In genomic region chr1:213249395-213249794, GRCh38 we compare ENCODE assay signal across 36 cellular contexts.
DNase-seq lines count a peak whose midpoint lies in the region; ATAC-seq, FAIRE-seq and TF ChIP-seq lines count a peak whose summit lies in the region.
"Had no signal": no experiment of that assay in that cellular context is flagged by ENCODE, and none has a peak within 500 bp of the region (broad histone marks: within the 10 kb centered on the region; RNA-seq: fewer than 3 reads in every experiment).

No MANE protein-coding gene starts in this region.

- H3K4me1 Mint-ChIP-seq in WTC11, result peaks cover 27% of the 10 kb centered on the region
- H3K4me1 Mint-ChIP-seq in activated T-helper 1 cell treated with anti-CD3 and anti-CD28 coated beads, Interleukin-12 subunit alpha, Interleukin-12 subunit beta, Interleukin-2, Interleukin-4 antibody, amounts not matched to agents 30 ng/mL and 10 ng/mL and 1 ng/mL, durations not matched to agents 14 hours and 24 hours and 36 hours (ENCODE audit: low read depth), result no peaks in the 10 kb centered on the region
- H3K4me1 Mint-ChIP-seq: B cell; CD4-positive, alpha-beta memory T cell; CD8-positive, alpha-beta memory T cell had no signal

- H3K9me2 ChIP-seq in neural cell (ENCODE audit: insufficient read depth, low read length), result no peaks in the 10 kb centered on the region

- no TSS peak for BruUV-seq in K562 (replicated peaks; lab: Mats Ljungman, UMichigan)

- no peaks in the 10 kb centered on the region for H3K9me3 Mint-ChIP-seq in WTC11
- H3K9me3 Mint-ChIP-seq in activated T-helper 1 cell treated with anti-CD3 and anti-CD28 coated beads, Interleukin-12 subunit alpha, Interleukin-12 subunit beta, Interleukin-2, Interleukin-4 antibody, amounts not matched to agents 30 ng/mL and 10 ng/mL and 1 ng/mL, durations not matched to agents 14 hours and 24 hours and 36 hours, result no peaks in the 10 kb centered on the region
- H3K9me3 Mint-ChIP-seq: CD14-positive monocyte; CD4-positive, alpha-beta memory T cell; CD4-positive, alpha-beta T cell; CD4-positive, CD25-positive, alpha-beta regulatory T cell; CD8-positive, alpha-beta memory T cell; CD8-positive, alpha-beta T cell had no signal

- H3K79me1 ChIP-seq in neuronal stem cell (ENCODE audit: low read depth, low read length), result no peaks in the 10 kb centered on the region

- no peaks in the 10 kb centered on the region for H3K36me3 Mint-ChIP-seq in WTC11
- H3K36me3 Mint-ChIP-seq in activated T-helper 1 cell treated with anti-CD3 and anti-CD28 coated beads, Interleukin-12 subunit alpha, Interleukin-12 subunit beta, Interleukin-2, Interleukin-4 antibody, amounts not matched to agents 30 ng/mL and 10 ng/mL and 1 ng/mL, durations not matched to agents 14 hours and 24 hours and 36 hours (ENCODE audit: low read depth), result no peaks in the 10 kb centered on the region

- no peaks in the 10 kb centered on the region for H3K79me2 ChIP-seq in K562 (ENCODE audit: control insufficient read depth, insufficient read depth, low read length)
- H3K79me2 ChIP-seq in neural cell (replicated peaks; ENCODE audit: insufficient read depth, low read length), result no peaks in the 10 kb centered on the region

- no peak overlapping the region for H2BK5ac ChIP-seq in neuronal stem cell (ENCODE audit: low read length)

- intact Hi-C loops in K562 (cut with micrococcal nuclease), result no loop called here
- intact Hi-C loops in activated T-helper 1 cell treated with anti-CD3 and anti-CD28 coated beads, Interleukin-12 subunit alpha, Interleukin-12 subunit beta, Interleukin-2, Interleukin-4 antibody, amounts not matched to agents 30 ng/mL and 10 ng/mL and 1 ng/mL, durations not matched to agents 14 hours and 24 hours and 36 hours (cut with micrococcal nuclease), result no loop called here

- H4K20me1 ChIP-seq in K562 (replicated peaks; ENCODE audit: control insufficient read depth, insufficient read depth, low read length) (no peaks in the 10 kb centered on the region), neural cell (ENCODE audit: insufficient read depth) (no peaks in the 10 kb centered on the region)
- H4K20me1 ChIP-seq: BLaER1; BLaER1 treated with 17β-estradiol and CSF1 and Interleukin-3, amounts not matched to agents 10 nM and 100 nM had no signal

- no peak overlapping the region for H3K18ac ChIP-seq in neuronal stem cell (ENCODE audit: low read length)

- H3K9me1 ChIP-seq in K562 (ENCODE audit: control insufficient read depth, insufficient read depth, low read length), result no peaks in the 10 kb centered on the region

- ATAC-seq in WTC11 (no peak), K562 (no peak)
- ATAC-seq: A549; CD8-positive, alpha-beta T cell had no signal

- H3K36me3 ChIP-seq in K562 (ENCODE audit: control insufficient read depth, insufficient read depth, low read length) (peaks cover 17% of the 10 kb centered on the region; the same call in 2 of the 3 replicates), neural cell (ENCODE audit: insufficient read depth, low read length) (no peaks in the 10 kb centered on the region), neuronal stem cell (replicated peaks in 1 of 2; ENCODE audit: control insufficient read depth in 2 of 2, insufficient read depth in 2 of 2, low read length in 2 of 2) (no peaks in the 10 kb centered on the region)
- H3K36me3 ChIP-seq: BE2C, BLaER1 had no signal

- POLR2A ChIA-PET in WTC11 (lab: Charles Lee), result no interaction called here
- POLR2A ChIA-PET in K562 (lab: Yijun Ruan, JAX), result interaction anchor here (1.1 to 1.3 kb wide), 2 partner anchors 8 to 11 kb away, joined by 3 read pairs; no protein-coding TSS in a partner anchor

- H3K14ac ChIP-seq in neuronal stem cell (ENCODE audit: low read length), result no peak overlapping the region

- H3K27ac Mint-ChIP-seq in WTC11, result peak overlapping the region; percentile 15; the same call in 1 of the 2 replicates
- no peak overlapping the region for H3K27ac Mint-ChIP-seq in activated T-helper 1 cell treated with anti-CD3 and anti-CD28 coated beads, Interleukin-12 subunit alpha, Interleukin-12 subunit beta, Interleukin-2, Interleukin-4 antibody, amounts not matched to agents 30 ng/mL and 10 ng/mL and 1 ng/mL, durations not matched to agents 14 hours and 24 hours and 36 hours
- H3K27ac Mint-ChIP-seq: B cell; CD14-positive monocyte; CD4-positive, alpha-beta T cell; CD4-positive, CD25-positive, alpha-beta regulatory T cell; CD8-positive, alpha-beta memory T cell; CD8-positive, alpha-beta T cell had no signal

- no peak overlapping the region for H4K8ac ChIP-seq in neuronal stem cell (ENCODE audit: low read depth, low read length)

- H3K4me2 ChIP-seq in K562 (ENCODE audit: insufficient read depth, low read length) (no peak overlapping the region), neural cell (ENCODE audit: low read length) (no peak overlapping the region), neuronal stem cell (ENCODE audit: insufficient read depth, low read length, poor library complexity, severe bottlenecking) (no peak overlapping the region)
- H3K4me2 ChIP-seq: A549; BLaER1; BLaER1 treated with 17β-estradiol and CSF1 and Interleukin-3, amounts not matched to agents 10 nM and 100 nM had no signal

- FAIRE-seq in K562 (lab: Jason Lieb, UNC), result no peak
- FAIRE-seq: A204.1, A549 had no signal

- no peak for TF ChIP-seq CTCF in WTC11 (IDR thresholded peaks at IDR 0.05)
- no peak for TF ChIP-seq CTCF in K562 (IDR thresholded peaks at IDR 0.05 in 2 of 3, conservative IDR thresholded peaks at IDR 0.05 in 1 of 3; ENCODE audit: insufficient read depth in 2 of 3, low read depth in 1 of 3, low read length in 3 of 3)
- no peak for TF ChIP-seq CTCF in neural cell (IDR thresholded peaks at IDR 0.05; ENCODE audit: poor library complexity, severe bottlenecking)

- H2BK120ac ChIP-seq in neuronal stem cell (ENCODE audit: low read depth, low read length), result no peak overlapping the region

- TF ChIP-seq EP300 in K562 (IDR thresholded peaks at IDR 0.05; ENCODE audit: low read length) (no peak), neural cell (conservative IDR thresholded peaks at IDR 0.05; ENCODE audit: poor library complexity, severe bottlenecking) (peak; percentile 79)

- TF ChIP-seq RAD21 in K562 (CRISPR knock-in tag; conservative IDR thresholded peaks at IDR 0.05 in 1 of 2, IDR thresholded peaks at IDR 0.05 in 1 of 2) (no peak), neural cell (conservative IDR thresholded peaks at IDR 0.05) (no peak)

- H3K27ac ChIP-seq in K562 (ENCODE audit: extremely low read depth, low read depth, low read length) (no peak overlapping the region), neural cell (ENCODE audit: low read length) (peak overlapping the region; percentile 2), neuronal stem cell (replicated peaks; ENCODE audit: low read length) (no peak overlapping the region)
- H3K27ac ChIP-seq: 22Rv1; A549; BLaER1; BLaER1 treated with 17β-estradiol and CSF1 and Interleukin-3, amounts not matched to agents 10 nM and 100 nM; C4-2B had no signal

- H3K4ac ChIP-seq in neuronal stem cell (ENCODE audit: low read length), result no peak overlapping the region

- in situ Hi-C loops in K562 (cut with MboI), result no loop called here

- H4K91ac ChIP-seq in neuronal stem cell (ENCODE audit: low read depth, low read length, poor library complexity), result no peak overlapping the region

- no peak overlapping the region for H3K23ac ChIP-seq in neuronal stem cell (ENCODE audit: low read depth, low read length, poor library complexity)

- no peak overlapping the region for H2BK15ac ChIP-seq in neuronal stem cell (ENCODE audit: low read length)

- H2BK12ac ChIP-seq in neuronal stem cell (ENCODE audit: low read length), result no peak overlapping the region

- H2AFZ ChIP-seq in K562 (ENCODE audit: low read depth, low read length) (no peak overlapping the region), neural cell (ENCODE audit: low read depth, low read length) (no peak overlapping the region), neuronal stem cell (ENCODE audit: low read length) (no peak overlapping the region)

- TF ChIP-seq POLR2A in K562 (conservative IDR thresholded peaks at IDR 0.05), result no peak

- H3K27me3 Mint-ChIP-seq in WTC11 (ENCODE audit: low read depth), result no peaks in the 10 kb centered on the region
- peaks cover 1% of the 10 kb centered on the region for H3K27me3 Mint-ChIP-seq in activated T-helper 1 cell treated with anti-CD3 and anti-CD28 coated beads, Interleukin-12 subunit alpha, Interleukin-12 subunit beta, Interleukin-2, Interleukin-4 antibody, amounts not matched to agents 30 ng/mL and 10 ng/mL and 1 ng/mL, durations not matched to agents 14 hours and 24 hours and 36 hours (ENCODE audit: insufficient read depth)
- H3K27me3 Mint-ChIP-seq: B cell; CD4-positive, alpha-beta memory T cell; CD4-positive, alpha-beta T cell; CD4-positive, CD25-positive, alpha-beta regulatory T cell; CD8-positive, alpha-beta memory T cell had no signal

- DNase-seq in WTC11 (ENCODE audit: low spot score), result no peak
- no peak for DNase-seq in K562 (ENCODE audit: extremely low read depth in 1 of 4, low spot score in 3 of 4)
- no peak for DNase-seq in neuronal stem cell (ENCODE audit: low spot score)
- DNase-seq in activated effector memory CD4-positive, alpha-beta T cell treated with Interleukin-2 at 50 U/mL for 16 hours, result no peak
- DNase-seq in activated T-helper 1 cell treated with anti-CD3 and anti-CD28 coated beads, Interleukin-12 subunit alpha, Interleukin-12 subunit beta, Interleukin-2, Interleukin-4 antibody, amounts not matched to agents 30 ng/mL and 10 ng/mL and 1 ng/mL, durations not matched to agents 14 hours and 24 hours and 36 hours (ENCODE audit: low spot score), result no peak
- no peak for DNase-seq in NCI-H2196 treated with DMSO at 0.1 percent for 48 hours (lab: John Stamatoyannopoulos, UW; ENCODE audit: unreplicated experiment)
- DNase-seq in NCI-H446 treated with DMSO at 0.1 percent for 48 hours (lab: John Stamatoyannopoulos, UW), result no peak
- DNase-seq: 8988T; ACHN; AML-193; C1 segment of cervical spinal cord; Caco-2; Calu3; CD4-positive, alpha-beta memory T cell; CD4-positive, alpha-beta T cell; CD4-positive, CD25-positive, alpha-beta regulatory T cell; CD8-positive, alpha-beta memory T cell; CD8-positive, alpha-beta T cell; COR-L47; DMS 273 treated with DMSO at 0.1 percent for 48 hours; DMS153; DMS53; DMS79; DMS79 treated with DMSO at 0.1 percent for 48 hours; DND-41; EL had no signal

- 94% methylated on average over 6 of the region's 6 CpGs for WGBS in K562 (ENCODE audit: insufficient coverage, low coverage, missing lambda C conversion rate)
- WGBS in neuronal stem cell (ENCODE audit: extremely low coverage in 2 of 2, insufficient read length in 2 of 2, insufficient replicate concordance in 1 of 2), 2 donors, result no CpG with 5 or more reads among the region's 6 CpGs

- H2AK5ac ChIP-seq in neuronal stem cell (ENCODE audit: low read depth, low read length), result no peak overlapping the region

- H3K4me1 ChIP-seq in K562 (replicated peaks in 1 of 2; ENCODE audit: control insufficient read depth in 2 of 2, insufficient read depth in 2 of 2, low read length in 2 of 2) (no peaks in the 10 kb centered on the region), neuronal stem cell (ENCODE audit: control insufficient read depth in 2 of 2, insufficient read depth in 1 of 2, low read depth in 1 of 2, low read length in 2 of 2) (peaks cover 5 to 24% of the 10 kb centered on the region in 2 donors)
- H3K4me1 ChIP-seq: A549, BLaER1 had no signal

- H3K4me3 ChIP-seq in K562 (no peak overlapping the region), neural cell (ENCODE audit: low read length) (no peak overlapping the region), neuronal stem cell (ENCODE audit: low read length in 2 of 2) (no peak overlapping the region)
- H3K4me3 ChIP-seq: A549; BLaER1; BLaER1 treated with 17β-estradiol and CSF1 and Interleukin-3, amounts not matched to agents 10 nM and 100 nM had no signal

- CTCF ChIA-PET in WTC11 (lab: Charles Lee) (no interaction called here), K562 (lab: Yijun Ruan, JAX; ENCODE audit: low intra/inter-chr PET ratio) (no interaction called here)

- H3K9me3 ChIP-seq in K562 (replicated peaks; ENCODE audit: control insufficient read depth, insufficient read depth, low read depth, low read length) (no peaks in the 10 kb centered on the region), neural cell (ENCODE audit: low read length) (no peaks in the 10 kb centered on the region), neuronal stem cell (replicated peaks in 1 of 2; ENCODE audit: control insufficient read depth in 2 of 2, insufficient read depth in 1 of 2, low read depth in 1 of 2, low read length in 2 of 2) (no peaks in the 10 kb centered on the region)
- H3K9me3 ChIP-seq: A549; BE2C; BLaER1; BLaER1 treated with 17β-estradiol and CSF1 and Interleukin-3, amounts not matched to agents 10 nM and 100 nM; Caco-2 had no signal

- H3F3A ChIP-seq in neural cell (ENCODE audit: insufficient read depth, low read length, poor library complexity, severe bottlenecking), result no peaks in the 10 kb centered on the region

- H3K27me3 ChIP-seq in K562 (ENCODE audit: control insufficient read depth in 2 of 2, insufficient read depth in 2 of 2, low read length in 2 of 2) (no peaks in the 10 kb centered on the region), neural cell (ENCODE audit: insufficient read depth, low read depth, low read length) (no peaks in the 10 kb centered on the region), neuronal stem cell (ENCODE audit: control insufficient read depth in 3 of 3, insufficient read depth in 3 of 3, low read depth in 1 of 3, low read length in 3 of 3) (peaks cover 0 to 2% (median 0%) of the 10 kb centered on the region in 3 experiments)
- H3K27me3 ChIP-seq: BE2C; BLaER1; BLaER1 treated with 17β-estradiol and CSF1 and Interleukin-3, amounts not matched to agents 10 nM and 100 nM had no signal

- no peak overlapping the region for H3K9ac ChIP-seq in K562 (ENCODE audit: insufficient read depth in 1 of 2, low read depth in 2 of 2, low read length in 2 of 2)
- no peak overlapping the region for H3K9ac ChIP-seq in neural cell (ENCODE audit: low read length)
- H3K9ac ChIP-seq in neuronal stem cell (ENCODE audit: low read depth, low read length, poor library complexity), result peak overlapping the region; percentile 9
- H3K9ac ChIP-seq: BLaER1; BLaER1 treated with 17β-estradiol and CSF1 and Interleukin-3, amounts not matched to agents 10 nM and 100 nM had no signal

- H3K4me3 Mint-ChIP-seq in WTC11, result no peak overlapping the region
- H3K4me3 Mint-ChIP-seq in activated T-helper 1 cell treated with anti-CD3 and anti-CD28 coated beads, Interleukin-12 subunit alpha, Interleukin-12 subunit beta, Interleukin-2, Interleukin-4 antibody, amounts not matched to agents 30 ng/mL and 10 ng/mL and 1 ng/mL, durations not matched to agents 14 hours and 24 hours and 36 hours, result no peak overlapping the region
- H3K4me3 Mint-ChIP-seq: B cell; CD14-positive monocyte; CD4-positive, alpha-beta memory T cell; CD4-positive, alpha-beta T cell; CD4-positive, CD25-positive, alpha-beta regulatory T cell; CD8-positive, alpha-beta memory T cell; CD8-positive, alpha-beta T cell had no signal
